8 cellular contexts compared by ENCODE assay signal in genomic region chr1:37807555-37808368, GRCh38. TPM values are rescaled to one million over a fixed set of nuclear protein-coding genes. Genes with fewer than 3 reads are reported as not detected.
A peak's percentile ranks its signal among the peaks of the same experiment; 100 is the strongest.
DNase-seq lines count a peak whose midpoint lies in the region; ATAC-seq and TF ChIP-seq lines count a peak whose summit lies in the region.

C1orf122 (plus strand) TSS chr1:37807790; CDS start chr1:37808405, 615 bp downstream.
YRDC (minus strand) TSS chr1:37808208; CDS start chr1:37808180, 28 bp downstream.

- no TSS peak for BruUV-seq in PC-3 (replicated peaks; lab: Mats Ljungman, UMichigan)

- peak within 1 kb of the TSS; percentile 92 for H3K4me3 Mint-ChIP-seq in activated T-cell treated with anti-CD3 and anti-CD28 coated beads, Interleukin-2, amount 50 U/mL, for 24 hours

- 0 out of 2 replicates have a peak within 1 kb of the TSS, but pooled peaks have one; percentile 21 for H3K27ac ChIP-seq in PC-3 (ENCODE audit: low read length)
- H3K27ac ChIP-seq in mucosa of rectum (ENCODE audit: low read depth in 2 of 2, low read length in 2 of 2) = peak within 1 kb of the TSS; percentile 86 to 87

- ATAC-seq in GM21529 (IDR thresholded peaks at IDR 0.05; ENCODE audit: unreplicated experiment) (peak; percentile 89), PC-3 (peak; percentile 79)

- TF ChIP-seq CTCF in PC-3 (conservative IDR thresholded peaks at IDR 0.05; ENCODE audit: low read depth, low read length) = no peak

- H3K27me3 ChIP-seq in PC-3 (ENCODE audit: low read length) (no peaks in the 10 kb centered on the region), mucosa of rectum (ENCODE audit: control insufficient read depth in 2 of 2, insufficient read depth in 2 of 2, low read length in 2 of 2) (no peaks in the 10 kb centered on the region)

- H3K27ac Mint-ChIP-seq in activated T-cell treated with anti-CD3 and anti-CD28 coated beads, Interleukin-2, amount 50 U/mL, for 24 hours = peak within 1 kb of the TSS; percentile 95

- peak within 1 kb of the TSS; percentile 94 for H3K4me2 ChIP-seq in PC-3 (ENCODE audit: low read length)

- peak; percentile 60 for TF ChIP-seq POLR2A in erythroblast (IDR thresholded peaks at IDR 0.05; ENCODE audit: low read length)

- CTCF ChIA-PET in PC-3 (lab: Charles Lee) = interaction anchor here (0.6 to 1.5 kb wide), 2 partner anchors 52 to 1465 kb away, joined by 3 to 27 read pairs; partner anchors contain the start of gene MTF1

- no peaks in the 10 kb centered on the region for H3K9me2 ChIP-seq in PC-3 (replicated peaks; ENCODE audit: low read length)

- peak within 1 kb of the TSS; percentile 80 for H3K9ac ChIP-seq in PC-3 (ENCODE audit: low read length)
- H3K9ac ChIP-seq in mucosa of rectum (ENCODE audit: low read depth in 1 of 2, low read length in 2 of 2) = peak within 1 kb of the TSS; percentile 64 to 86

- H3K4me1 Mint-ChIP-seq in activated T-cell treated with anti-CD3 and anti-CD28 coated beads, Interleukin-2, amount 50 U/mL, for 24 hours (ENCODE audit: low read depth) = peaks cover 49% of the 10 kb centered on the region

- intact Hi-C loops in PC-3 (cut with micrococcal nuclease) = loop anchor here (1.0 kb wide), 1 partner anchor 117 kb away; a partner anchor contains a TSS

- no peaks in the 10 kb centered on the region for H3K9me3 Mint-ChIP-seq in activated T-cell treated with anti-CD3 and anti-CD28 coated beads, Interleukin-2, amount 50 U/mL, for 24 hours

- H3K4me1 ChIP-seq in PC-3 (ENCODE audit: insufficient read depth, low read length) (peaks cover 27% of the 10 kb centered on the region), mucosa of rectum (ENCODE audit: control insufficient read depth in 2 of 2, insufficient read depth in 2 of 2, low read length in 2 of 2) (peaks cover 17 to 19% of the 10 kb centered on the region in 2 donors)

- H3K36me3 Mint-ChIP-seq in activated T-cell treated with anti-CD3 and anti-CD28 coated beads, Interleukin-2, amount 50 U/mL, for 24 hours (ENCODE audit: low read depth) = peaks cover 86% of the 10 kb centered on the region

- H3F3A ChIP-seq in PC-3 (ENCODE audit: low read length, unreplicated experiment) = no peaks in the 10 kb centered on the region

- no peaks in the 10 kb centered on the region for H3K27me3 Mint-ChIP-seq in activated T-cell treated with anti-CD3 and anti-CD28 coated beads, Interleukin-2, amount 50 U/mL, for 24 hours

- peaks cover 31% of the 10 kb centered on the region for H4K20me1 ChIP-seq in PC-3 (ENCODE audit: low read length)

- H3K79me2 ChIP-seq in PC-3 (ENCODE audit: low read length) = peaks cover 49% of the 10 kb centered on the region

- peak within 1 kb of the TSS; percentile 51 for H2AFZ ChIP-seq in PC-3 (ENCODE audit: low read length)

- H3K4me3 ChIP-seq in Jurkat, Clone E6-1 (ENCODE audit: low read length) = peak within 1 kb of the TSS; percentile 65
- H3K4me3 ChIP-seq in PC-3 (ENCODE audit: low read length) = peak within 1 kb of the TSS; percentile 81
- H3K4me3 ChIP-seq in mucosa of rectum (ENCODE audit: low read length in 2 of 2) = peak within 1 kb of the TSS; percentile 75 to 92

- H3K9me3 ChIP-seq in PC-3 (ENCODE audit: low read length) (no peaks in the 10 kb centered on the region), mucosa of rectum (ENCODE audit: control insufficient read depth in 2 of 2, low read length in 2 of 2) (no peaks in the 10 kb centered on the region)

- DNase-seq in DMS 273 (lab: John Stamatoyannopoulos, UW; ENCODE audit: unreplicated experiment) = peak; percentile 97
- peak; percentile 86 for DNase-seq in Jurkat, Clone E6-1 (ENCODE audit: low read depth, low spot score)
- DNase-seq in PC-3 = peak; percentile 92
- peak; percentile 96 for DNase-seq in activated T-cell treated with anti-CD3 and anti-CD28 coated beads, Interleukin-2, amount 50 U/mL, for 24 hours
- peak; percentile 93 to 94 for DNase-seq in erythroblast (lab: John Stamatoyannopoulos, UW)
- DNase-seq in stimulated activated CD8-positive, alpha-beta memory T cell treated with anti-CD3 and anti-CD28 coated beads, Interleukin-4, amount 100 ng/mL, for 4 hours (ENCODE audit: low read depth in 2 of 2, low spot score in 1 of 2) = peak; percentile 87 to 88

- POLR2A ChIA-PET in PC-3 (lab: Charles Lee; ENCODE audit: unreplicated experiment) = interaction anchor here (0.6 to 0.9 kb wide), 8 partner anchors 30 to 1374 kb away, joined by 3 to 24 read pairs (median 4); partner anchors contain the start of gene MTF1

- H3K36me3 ChIP-seq in PC-3 (ENCODE audit: low read depth, low read length) (peaks cover 40% of the 10 kb centered on the region), mucosa of rectum (ENCODE audit: control insufficient read depth in 2 of 2, insufficient read depth in 2 of 2, low read length in 2 of 2) (peaks cover 24 to 37% of the 10 kb centered on the region in 2 donors)

RNA-seq across cellular contexts. Expression of gene C1orf122, which starts in this region (rescaled TPM):
- 34.3 TPM for polyA plus RNA-seq in Jurkat, Clone E6-1 (2012; ENCODE audit: insufficient read depth, insufficient read length)
- 70.1 and 72.5 TPM in 2 replicates for total RNA-seq in PC-3 (2014; rRNA removed)

RNA-seq across cellular contexts. Expression of gene YRDC, which starts in this region (rescaled TPM):
- 44.4 TPM for polyA plus RNA-seq in Jurkat, Clone E6-1 (2012; ENCODE audit: insufficient read depth, insufficient read length)
- 41.8 and 51.9 TPM in 2 replicates for total RNA-seq in PC-3 (2014; rRNA removed)

Comparison
In these comparisons a context has a peak if more than half of its experiments do, and no peak if none do; other contexts are left out.
1. Peak in every context shown above with its lines: DNase-seq, ATAC-seq, H3K4me3 ChIP-seq and H3K27ac ChIP-seq.